In genomic region chr5:179795863-179796833, GRCh38 we compare ENCODE assay signal across 8 cellular contexts. TPM values are rescaled to one million over a fixed set of nuclear protein-coding genes. Genes with fewer than 3 reads are reported as not detected.
DNase-seq lines count a peak whose midpoint lies in the region; ATAC-seq, FAIRE-seq and TF ChIP-seq lines count a peak whose summit lies in the region.

No MANE protein-coding gene starts in this region.

- no peaks in the 10 kb centered on the region for H3K27me3 ChIP-seq in GM12878 (replicated peaks in 1 of 2; ENCODE audit: control insufficient read depth in 2 of 2, insufficient read depth in 2 of 2, low read length in 1 of 2)

- CTCF ChIA-PET in GM12878 (lab: Yijun Ruan, JAX), result interaction anchor here (0.5 to 2.9 kb wide), 10 partner anchors 9 to 159 kb away, joined by 3 to 16 read pairs (median 3); no protein-coding TSS in a partner anchor

- BruUV-seq in GM12878 (replicated peaks; lab: Mats Ljungman, UMichigan), result no TSS peak

- 1% methylated on average over 89 of the region's 113 CpGs for WGBS in GM12878 (ENCODE audit: insufficient coverage, insufficient replicate concordance, low lambda C conversion rate, missing lambda C conversion rate)

- intact Hi-C loops in GM12878 (cut with micrococcal nuclease; ENCODE audit: unreplicated experiment), result loop anchor here (5.0 kb wide), 1 partner anchor 34 kb away; no protein-coding TSS in a partner anchor

- peak overlapping the region; percentile 81 for H2AFZ ChIP-seq in GM12878 (ENCODE audit: control insufficient read depth, low read depth, low read length)

- H3K9me3 ChIP-seq in T-helper 17 cell (ENCODE audit: control insufficient read depth, low read length, poor library complexity, severe bottlenecking) (no peaks in the 10 kb centered on the region), GM12878 (replicated peaks; ENCODE audit: control insufficient read depth, insufficient read depth, low read length) (no peaks in the 10 kb centered on the region)

- H4K20me1 ChIP-seq in GM12878 (ENCODE audit: control insufficient read depth, insufficient read depth), result no peaks in the 10 kb centered on the region

- H3K4me1 Mint-ChIP-seq in T-helper 17 cell, result peaks cover 17% of the 10 kb centered on the region

- TF ChIP-seq CTCF in GM12878 (IDR thresholded peaks at IDR 0.05 in 2 of 3, conservative IDR thresholded peaks at IDR 0.05 in 1 of 3; ENCODE audit: control insufficient read depth in 2 of 3, extremely low read depth in 1 of 3, insufficient read depth in 1 of 3, low read depth in 3 of 3, low read length in 3 of 3) (peak; percentile 57 to 85 (median 60); a peak in 4 of 6 replicates), retinal pigment epithelial cell (conservative IDR thresholded peaks at IDR 0.05; ENCODE audit: low read depth, low read length) (peak; percentile 49)

- H3K27ac ChIP-seq in GM12878 (ENCODE audit: control insufficient read depth, insufficient read depth), result peak overlapping the region; percentile 62; the same call in 1 of the 2 replicates

- peak overlapping the region; percentile 67 for H3K4me3 Mint-ChIP-seq in T-helper 17 cell

- H3K36me3 Mint-ChIP-seq in T-helper 17 cell (ENCODE audit: low read depth), result no peaks in the 10 kb centered on the region

- H3K9ac ChIP-seq in GM12878 (ENCODE audit: control insufficient read depth, insufficient read depth, low read length), result peak overlapping the region; percentile 76; the same call in 1 of the 2 replicates

- peak; percentile 66 for TF ChIP-seq POLR2A in GM12878 (IDR thresholded peaks at IDR 0.05; ENCODE audit: low read depth, low read length)

- peaks cover 23% of the 10 kb centered on the region for H3K4me1 ChIP-seq in GM12878 (ENCODE audit: control insufficient read depth, insufficient read depth, low read length)

- peak overlapping the region; percentile 96 for H3K4me2 ChIP-seq in GM12878 (ENCODE audit: control insufficient read depth, insufficient read depth)

- H3K36me3 ChIP-seq in GM12878 (ENCODE audit: control insufficient read depth in 2 of 2, insufficient read depth in 2 of 2, low read length in 1 of 2), result peaks cover 0 to 13% of the 10 kb centered on the region in 2 experiments; a peak in 2 of 4 replicates

- POLR2A ChIA-PET in GM12878 (lab: Charles Lee), result interaction anchor here (0.5 to 0.9 kb wide), 4 partner anchors 59 to 82 kb away, joined by 3 to 4 read pairs (median 3); no protein-coding TSS in a partner anchor

- in situ Hi-C loops in GM12878 (cut with MboI), result loop anchor here (25.0 kb wide), 1 partner anchor 291 kb away; no protein-coding TSS in a partner anchor

- DNase-seq in NCI-H2107 (lab: John Stamatoyannopoulos, UW), result peak; percentile 54
- DNase-seq in NCI-H2107 treated with DMSO at 0.1 percent for 48 hours (lab: John Stamatoyannopoulos, UW; ENCODE audit: unreplicated experiment), result no peak
- peak; percentile 79 for DNase-seq in MV-4-11 (lab: John Stamatoyannopoulos, UW)
- DNase-seq in T-helper 17 cell, result peak; percentile 57 to 67 (median 63)
- peak; percentile 31 for DNase-seq in GM12878 (ENCODE audit: low read depth, low spot score)
- DNase-seq in hypothalamus (lab: John Stamatoyannopoulos, UW), result peak in 44 of 51 donors; percentile 29 to 83 (median 60)
- DNase-seq in retinal pigment epithelial cell (ENCODE audit: low read depth), result no peak

- peak; percentile 39 for TF ChIP-seq RAD21 in GM12878 (IDR thresholded peaks at IDR 0.05; ENCODE audit: insufficient read depth, low read depth, low read length)

- H3K4me3 ChIP-seq in GM12878 (peak overlapping the region; percentile 75), retinal pigment epithelial cell (ENCODE audit: low read length) (peak overlapping the region; percentile 48)

- peak overlapping the region; percentile 77 for H3K27ac Mint-ChIP-seq in T-helper 17 cell

- H3K79me2 ChIP-seq in GM12878 (ENCODE audit: control insufficient read depth, insufficient read depth, low read length), result no peaks in the 10 kb centered on the region

- no peaks in the 10 kb centered on the region for H3K27me3 Mint-ChIP-seq in T-helper 17 cell

- TF ChIP-seq EP300 in GM12878 (IDR thresholded peaks at IDR 0.05; ENCODE audit: borderline replicate concordance in 1 of 2, control insufficient read depth in 1 of 2, low read depth in 2 of 2, low read length in 2 of 2), result peak in 1 of 2 experiments; percentile 44; a peak in 1 of 4 replicates

- RAD21 ChIA-PET in GM12878 (lab: Charles Lee; ENCODE audit: unreplicated experiment), result interaction anchor here (0.6 to 2.2 kb wide), 5 partner anchors 11 to 167 kb away, joined by 3 to 8 read pairs (median 3); no protein-coding TSS in a partner anchor

- no peak for FAIRE-seq in GM12878 (lab: Jason Lieb, UNC)

- peak; percentile 70 for ATAC-seq in HG02571 (IDR thresholded peaks at IDR 0.05; ENCODE audit: unreplicated experiment)
- peak; percentile 73 for ATAC-seq in T-helper 17 cell
- ATAC-seq in GM12878, result peak; percentile 87

- SMC1A ChIA-PET in GM12878 (lab: Charles Lee; ENCODE audit: uncharacterized antibody, unreplicated experiment), result interaction anchor here (0.9 to 1.6 kb wide), 4 partner anchors 19 to 118 kb away, joined by 3 read pairs; no protein-coding TSS in a partner anchor

TF ChIP-seq in GM12878, 131 proteins besides CTCF, POLR2A, EP300 and RAD21 (continues in another document):
- TF ChIP-seq, protein P1, sequence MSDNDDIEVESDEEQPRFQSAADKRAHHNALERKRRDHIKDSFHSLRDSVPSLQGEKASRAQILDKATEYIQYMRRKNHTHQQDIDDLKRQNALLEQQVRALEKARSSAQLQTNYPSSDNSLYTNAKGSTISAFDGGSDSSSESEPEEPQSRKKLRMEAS (IDR thresholded peaks at IDR 0.05; ENCODE audit: low read depth, low read length), result peak; percentile 58; the same call in 1 of the 2 replicates

RNA-seq across cellular contexts. Expression of gene LTC4S, which starts 2.4 kb away (rescaled TPM):
- total RNA-seq in T-helper 17 cell (1 to 10 TPM; 6.4 to 6.8 TPM), GM12878 (2014; rRNA removed) (1.1 and 1.8 TPM in 2 replicates), GM12878 (2014; rRNA removed; fragmentation: Illumina TruSeq; extraction: Trizol) (not detected in 2 replicates), GM12878 (2021) (2.0 and 3.6 TPM in 2 replicates)
- total RNA-seq in GM12878 (2013; cell fraction: nucleolus; rRNA removed), result 1.1 and 1.8 TPM in 2 replicates
- not detected for polyA plus RNA-seq in GM12878 (2011; ENCODE audit: low read depth)
- polyA plus RNA-seq in GM12878 (2011; rRNA removed) (not detected in 2 replicates), GM12878 (2014; fragmentation: Illumina TruSeq; extraction: Trizol) (not detected in 2 replicates), GM12878 (2014; fragmentation: Nextera tagmentation; extraction: Ambion mirVana) (not detected), GM12878 (2014; rRNA removed) (1.6 and 2.0 TPM in 2 replicates), GM12878 (2016; fragmentation: Nextera tagmentation; extraction: Ambion mirVana) (1 to 10 TPM in 1 of 2 experiments, under 1 TPM in 1; 0.78 to 1.3 TPM)
- polyA plus RNA-seq in GM12878 (2011; cell fraction: cytosol; rRNA removed), result 0.13 and 0.20 TPM in 2 replicates
- polyA plus RNA-seq in GM12878 (2011; cell fraction: nucleus; rRNA removed), result 0.33 and 0.50 TPM in 2 replicates
- 0.66 TPM in 1 of 2 replicates, not detected in the other for polyA plus RNA-seq in GM12878 (2012)
- not detected in 2 replicates for polyA minus RNA-seq in GM12878 (2011; rRNA and poly(A)+ RNA removed)
- not detected in 2 replicates for polyA minus RNA-seq in GM12878 (2011; cell fraction: cytosol; rRNA and poly(A)+ RNA removed)
- 0.73 and 0.77 TPM in 2 replicates for polyA minus RNA-seq in GM12878 (2011; cell fraction: nucleus; rRNA and poly(A)+ RNA removed)

RNA-seq across cellular contexts. Expression of gene MGAT4B, which starts 10.5 kb away (rescaled TPM):
- total RNA-seq in T-helper 17 cell (100 to 1,000 TPM; 137 to 168 TPM), GM12878 (2014; rRNA removed) (44.7 and 46.0 TPM in 2 replicates), GM12878 (2014; rRNA removed; fragmentation: Illumina TruSeq; extraction: Trizol) (25.2 and 34.4 TPM in 2 replicates), GM12878 (2021) (66.2 and 82.5 TPM in 2 replicates)
- 94.1 and 97.6 TPM in 2 replicates for total RNA-seq in GM12878 (2013; cell fraction: nucleolus; rRNA removed)
- polyA plus RNA-seq in GM12878 (2011; ENCODE audit: low read depth), result 24.6 TPM
- polyA plus RNA-seq in GM12878 (2011; rRNA removed) (24.5 and 42.8 TPM in 2 replicates), GM12878 (2014; fragmentation: Illumina TruSeq; extraction: Trizol) (27.2 and 33.3 TPM in 2 replicates), GM12878 (2014; fragmentation: Nextera tagmentation; extraction: Ambion mirVana) (under 1 TPM in 1 of 2 experiments, not detected in 1; 0.60 TPM), GM12878 (2014; rRNA removed) (59.3 and 69.7 TPM in 2 replicates), GM12878 (2016; fragmentation: Nextera tagmentation; extraction: Ambion mirVana) (1 to 10 TPM; 7.6 to 8.3 TPM)
- 57.3 and 70.6 TPM in 2 replicates for polyA plus RNA-seq in GM12878 (2011; cell fraction: cytosol; rRNA removed)
- 263 and 274 TPM in 2 replicates for polyA plus RNA-seq in GM12878 (2011; cell fraction: nucleus; rRNA removed)
- 44.2 and 50.9 TPM in 2 replicates for polyA plus RNA-seq in GM12878 (2012)
- 41.5 and 69.5 TPM in 2 replicates for polyA minus RNA-seq in GM12878 (2011; rRNA and poly(A)+ RNA removed)
- 23.1 and 28.3 TPM in 2 replicates for polyA minus RNA-seq in GM12878 (2011; cell fraction: cytosol; rRNA and poly(A)+ RNA removed)
- 83.3 and 122 TPM in 2 replicates for polyA minus RNA-seq in GM12878 (2011; cell fraction: nucleus; rRNA and poly(A)+ RNA removed)

RNA-seq across cellular contexts. Expression of gene SQSTM1, which starts 24.6 kb away (rescaled TPM):
- total RNA-seq in T-helper 17 cell, result 100 to 1,000 TPM; 446 to 548 TPM
- total RNA-seq in GM12878 (2013; cell fraction: nucleolus; rRNA removed), result 109 and 123 TPM in 2 replicates
- 127 and 138 TPM in 2 replicates for total RNA-seq in GM12878 (2014; rRNA removed)
- total RNA-seq in GM12878 (2014; rRNA removed; fragmentation: Illumina TruSeq; extraction: Trizol), result 43.7 and 45.0 TPM in 2 replicates
- total RNA-seq in GM12878 (2021), result 105 and 106 TPM in 2 replicates
- polyA plus RNA-seq in GM12878 (2011; ENCODE audit: low read depth), result 45.8 TPM
- polyA plus RNA-seq in GM12878 (2011; rRNA removed), result 33.6 and 53.8 TPM in 2 replicates
- polyA plus RNA-seq in GM12878 (2011; cell fraction: cytosol; rRNA removed), result 81.2 and 91.2 TPM in 2 replicates
- 114 and 124 TPM in 2 replicates for polyA plus RNA-seq in GM12878 (2011; cell fraction: nucleus; rRNA removed)
- polyA plus RNA-seq in GM12878 (2012), result 128 and 145 TPM in 2 replicates
- 23.8 and 54.0 TPM in 2 replicates for polyA plus RNA-seq in GM12878 (2014; fragmentation: Illumina TruSeq; extraction: Trizol)
- polyA plus RNA-seq in GM12878 (2014; fragmentation: Nextera tagmentation; extraction: Ambion mirVana), result 1 to 10 TPM; 6.3 to 8.1 TPM
- 70.1 and 75.3 TPM in 2 replicates for polyA plus RNA-seq in GM12878 (2014; rRNA removed)
- polyA plus RNA-seq in GM12878 (2016; fragmentation: Nextera tagmentation; extraction: Ambion mirVana), result 100 to 1,000 TPM; 117 to 127 TPM
- polyA minus RNA-seq in GM12878 (2011; rRNA and poly(A)+ RNA removed), result 32.2 and 65.4 TPM in 2 replicates
- polyA minus RNA-seq in GM12878 (2011; cell fraction: cytosol; rRNA and poly(A)+ RNA removed), result 73.9 and 76.5 TPM in 2 replicates
- 135 and 203 TPM in 2 replicates for polyA minus RNA-seq in GM12878 (2011; cell fraction: nucleus; rRNA and poly(A)+ RNA removed)

Comparison
In these comparisons a context has a peak if more than half of its experiments do, and no peak if none do; other contexts are left out.
1. DNase-seq: peak in NCI-H2107 (single experiment), MV-4-11 (single experiment), T-helper 17 cell (3 of 3), GM12878 (single experiment) and hypothalamus (44 of 51); none in NCI-H2107 treated with DMSO at 0.1 percent for 48 hours (single experiment) and retinal pigment epithelial cell (single experiment).
2. Peak in every context shown above with its lines, with median percentiles within 50 percentile points of each other: ATAC-seq.